In the genomic region with DNA sequence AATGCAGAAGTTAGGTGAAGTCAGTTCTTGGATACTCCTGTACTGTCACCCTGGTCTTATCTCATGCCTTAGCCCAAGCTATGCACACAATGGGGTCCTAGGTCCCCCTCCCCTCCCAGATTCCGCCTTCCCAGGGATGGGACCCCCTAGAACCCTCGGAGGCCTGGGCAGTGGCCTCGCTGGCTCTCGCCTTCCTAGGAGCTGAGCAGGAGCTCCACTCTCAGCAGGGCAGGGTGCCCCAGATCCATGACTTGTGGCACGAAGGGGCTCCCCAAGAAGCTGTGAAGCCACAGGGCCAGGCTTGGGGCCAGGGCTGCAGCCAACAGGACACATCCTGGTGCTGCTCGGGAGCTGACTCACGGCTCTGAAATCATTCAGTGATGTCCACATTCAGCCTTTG, we compare ENCODE assay signal across 8 cellular contexts. TPM values are rescaled to one million over a fixed set of nuclear protein-coding genes. Genes with fewer than 3 reads are reported as not detected.
A peak's percentile ranks its signal among the peaks of the same experiment; 100 is the strongest.
DNase-seq lines count a peak whose midpoint lies in the region; ATAC-seq, FAIRE-seq and TF ChIP-seq lines count a peak whose summit lies in the region.
"Not testable (repeated sequence)": the region's sequence is repeated elsewhere in the genome, so short reads cannot be mapped to it uniquely, and the experiment has no call there.

No MANE protein-coding gene starts in this region.

- not testable (repeated sequence) for TF ChIP-seq CTCF in CD14-positive monocyte (IDR thresholded peaks at IDR 0.05); IMR-90 (conservative IDR thresholded peaks at IDR 0.05; ENCODE audit: low read depth, low read length); K562 (IDR thresholded peaks at IDR 0.05 in 2 of 3, conservative IDR thresholded peaks at IDR 0.05 in 1 of 3; ENCODE audit: insufficient read depth in 2 of 3, low read depth in 1 of 3, low read length in 3 of 3); right lobe of liver (IDR thresholded peaks at IDR 0.05); suprapubic skin (IDR thresholded peaks at IDR 0.05)

- not testable (repeated sequence) for H3K27me3 ChIP-seq in IMR-90 (ENCODE audit: control insufficient read depth, insufficient read depth, low read length); right lobe of liver; suprapubic skin
- peaks cover 32 to 54% of the 10 kb centered on the region in 2 experiments; a peak in 4 of 5 replicates for H3K27me3 ChIP-seq in K562 (ENCODE audit: control insufficient read depth in 2 of 2, insufficient read depth in 2 of 2, low read length in 2 of 2)

- POLR2A ChIA-PET in IMR-90 (lab: Charles Lee; ENCODE audit: unreplicated experiment) = interaction anchor here (1.1 kb wide), 1 partner anchor 10 kb away, joined by 6 read pairs; the partner anchor contains the start of gene DGCR6L
- POLR2A ChIA-PET in K562 (lab: Yijun Ruan, JAX) = interaction anchor here (0.6 to 2.2 kb wide), 4 partner anchors 9 to 351 kb away, joined by 3 to 14 read pairs (median 5); partner anchors contain the start of gene DGCR6L

- DNase-seq in CD14-positive monocyte (ENCODE audit: low spot score) (peak; percentile 10), cardiac septum (ENCODE audit: low spot score) (peak; percentile 22), right lobe of liver (peak in 2 of 3 donors; percentile 22 to 27), sciatic nerve (ENCODE audit: low spot score) (peak; percentile 41), suprapubic skin (ENCODE audit: low spot score in 2 of 2) (peak; percentile 43 to 51)
- DNase-seq in IMR-90; K562 (ENCODE audit: extremely low read depth in 1 of 4, low spot score in 3 of 4): not testable (repeated sequence)
- peak; percentile 25 for DNase-seq in activated CD4-positive, CD25-positive, alpha-beta regulatory T cell treated with anti-CD3 and anti-CD28 coated beads, Interleukin-2, amount 50 U/mL, for 72 hours

- H2AK5ac ChIP-seq in IMR-90 (ENCODE audit: low read depth, low read length) = peak overlapping the region; percentile 39; the same call in 1 of the 2 replicates

- peak overlapping the region; percentile 93 for H4K5ac ChIP-seq in IMR-90 (ENCODE audit: low read depth, low read length)

- not testable (repeated sequence) for H3K4me1 ChIP-seq in IMR-90 (ENCODE audit: control insufficient read depth, insufficient read depth, low read length); suprapubic skin
- H3K4me1 ChIP-seq in K562 (replicated peaks in 1 of 2; ENCODE audit: control insufficient read depth in 2 of 2, insufficient read depth in 2 of 2, low read length in 2 of 2) (peaks cover 0 to 37% of the 10 kb centered on the region in 2 experiments; a peak in 2 of 5 replicates), right lobe of liver (peaks cover 0 to 16% (median 6%) of the 10 kb centered on the region in 4 donors)

- H3K4me1 Mint-ChIP-seq in CD14-positive monocyte = not testable (repeated sequence)

- not testable (repeated sequence) for H3K9me3 ChIP-seq in IMR-90 (ENCODE audit: control insufficient read depth, insufficient read depth, low read length); K562 (replicated peaks; ENCODE audit: control insufficient read depth, insufficient read depth, low read depth, low read length); right lobe of liver; suprapubic skin

- not testable (repeated sequence) for H3K79me2 ChIP-seq in K562 (ENCODE audit: control insufficient read depth, insufficient read depth, low read length)

- H3K27ac ChIP-seq in IMR-90 (ENCODE audit: insufficient read depth, low read length) = peak overlapping the region; percentile 96
- H3K27ac ChIP-seq in K562 (ENCODE audit: extremely low read depth, low read depth, low read length); right lobe of liver; suprapubic skin: not testable (repeated sequence)

- not testable (repeated sequence) for H3K4me3 ChIP-seq in IMR-90 (ENCODE audit: insufficient read depth, low read depth, low read length); K562; right lobe of liver; suprapubic skin

- not testable (repeated sequence) for H2AK9ac ChIP-seq in IMR-90 (replicated peaks; ENCODE audit: low read depth, low read length, poor library complexity)

- H3K9ac ChIP-seq in IMR-90 (ENCODE audit: low read depth, low read length); K562 (ENCODE audit: insufficient read depth in 1 of 2, low read depth in 2 of 2, low read length in 2 of 2): not testable (repeated sequence)

- H3K9me3 Mint-ChIP-seq in CD14-positive monocyte = not testable (repeated sequence)

- peak; percentile 87 for ATAC-seq in IMR-90 (ENCODE audit: low read depth)
- not testable (repeated sequence) for ATAC-seq in K562, right lobe of liver, sciatic nerve

- not testable (repeated sequence) for H2BK15ac ChIP-seq in IMR-90 (ENCODE audit: low read depth, low read length)

- H2BK120ac ChIP-seq in IMR-90 (ENCODE audit: low read depth, low read length) = peak overlapping the region; percentile 64; the same call in 1 of the 2 replicates

- H2AFZ ChIP-seq in IMR-90 (replicated peaks; ENCODE audit: low read length, poor library complexity); K562 (ENCODE audit: low read depth, low read length): not testable (repeated sequence)

- in situ Hi-C loops in IMR-90 (cut with MboI; ENCODE audit: low sequenced_read_pairs) = not testable (repeated sequence)
- in situ Hi-C loops in K562 (cut with MboI) = loop anchor here (5.0 to 25.0 kb wide), 2 partner anchors 1393 to 1898 kb away; no protein-coding TSS in a partner anchor

- not testable (repeated sequence) for H2BK20ac ChIP-seq in IMR-90 (ENCODE audit: low read depth, low read length)

- peak overlapping the region; percentile 61 for H3K4ac ChIP-seq in IMR-90 (ENCODE audit: low read depth, low read length)

- not testable (repeated sequence) for H3K36me3 ChIP-seq in IMR-90 (ENCODE audit: control insufficient read depth, insufficient read depth, low read length); K562 (ENCODE audit: control insufficient read depth, insufficient read depth, low read length); right lobe of liver; suprapubic skin

- H3K23ac ChIP-seq in IMR-90 (ENCODE audit: low read depth, low read length) = not testable (repeated sequence)

- no CpG with 5 or more reads among the region's 7 CpGs for WGBS in IMR-90 (ENCODE audit: extremely low coverage in 2 of 2, insufficient read length in 1 of 2), 2 experiments
- WGBS in K562 (ENCODE audit: insufficient coverage, low coverage, missing lambda C conversion rate) = 9% methylated on average over 5 of the region's 7 CpGs
- 86% methylated on average over 1 of the region's 7 CpGs for WGBS in right lobe of liver (ENCODE audit: insufficient coverage, low coverage, low lambda C conversion rate, missing lambda C conversion rate)
- 100% methylated on average over 4 of the region's 7 CpGs for WGBS in suprapubic skin

- not testable (repeated sequence) for H4K20me1 ChIP-seq in IMR-90 (ENCODE audit: insufficient read depth, low read length)
- H4K20me1 ChIP-seq in K562 (replicated peaks; ENCODE audit: control insufficient read depth, insufficient read depth, low read length) = peaks cover 12% of the 10 kb centered on the region; the same call in 1 of the 2 replicates

- intact Hi-C loops in CD14-positive monocyte (cut with micrococcal nuclease); IMR-90 (cut with micrococcal nuclease); K562 (cut with micrococcal nuclease); cardiac septum (cut with DNase I); right lobe of liver (cut with DNase I); sciatic nerve (cut with DNase I): not testable (repeated sequence)

- peak overlapping the region; percentile 91 for H2BK5ac ChIP-seq in IMR-90 (ENCODE audit: low read depth, low read length, poor library complexity, severe bottlenecking)

- not testable (repeated sequence) for H4K8ac ChIP-seq in IMR-90 (ENCODE audit: low read depth in 2 of 2, low read length in 2 of 2)

- not testable (repeated sequence) for H3K27ac Mint-ChIP-seq in CD14-positive monocyte

- not testable (repeated sequence) for TF ChIP-seq POLR2A in IMR-90 (IDR thresholded peaks at IDR 0.05; ENCODE audit: low read depth, low read length); K562 (conservative IDR thresholded peaks at IDR 0.05); right lobe of liver (IDR thresholded peaks at IDR 0.05); suprapubic skin (IDR thresholded peaks at IDR 0.05)

- FAIRE-seq in K562 (lab: Jason Lieb, UNC) = peak; percentile 64

- H3K27me3 Mint-ChIP-seq in CD14-positive monocyte (ENCODE audit: low read depth in 3 of 3) = not testable (repeated sequence)

- not testable (repeated sequence) for TF ChIP-seq EP300 in K562 (IDR thresholded peaks at IDR 0.05; ENCODE audit: low read length); suprapubic skin (IDR thresholded peaks at IDR 0.05)

- dilution Hi-C loops in IMR-90 (cut with HindIII; ENCODE audit: low sequenced_read_pairs, unreplicated experiment) = not testable (repeated sequence)

- peak overlapping the region; percentile 76 for H3K4me2 ChIP-seq in IMR-90 (ENCODE audit: low read depth, low read length)
- H3K4me2 ChIP-seq in K562 (ENCODE audit: insufficient read depth, low read length) = not testable (repeated sequence)

- H3K36me3 Mint-ChIP-seq in CD14-positive monocyte = not testable (repeated sequence)

- H3K18ac ChIP-seq in IMR-90 (ENCODE audit: low read depth, low read length) = peak overlapping the region; percentile 81; the same call in 1 of the 2 replicates

- BruUV-seq in IMR-90 (replicated peaks; lab: Mats Ljungman, UMichigan); K562 (replicated peaks; lab: Mats Ljungman, UMichigan): not testable (repeated sequence)

- CTCF ChIA-PET in IMR-90 (lab: Yijun Ruan, JAX); K562 (lab: Yijun Ruan, JAX; ENCODE audit: low intra/inter-chr PET ratio): not testable (repeated sequence)

- H3K4me3 Mint-ChIP-seq in CD14-positive monocyte = not testable (repeated sequence)

- peak overlapping the region; percentile 68; the same call in 1 of the 2 replicates for H4K91ac ChIP-seq in IMR-90 (ENCODE audit: insufficient read depth, low read depth, low read length)

- not testable (repeated sequence) for TF ChIP-seq RAD21 in IMR-90 (IDR thresholded peaks at IDR 0.05; ENCODE audit: low read length); K562 (CRISPR knock-in tag; conservative IDR thresholded peaks at IDR 0.05 in 1 of 2, IDR thresholded peaks at IDR 0.05 in 1 of 2)

- H3K14ac ChIP-seq in IMR-90 (replicated peaks; ENCODE audit: low read depth, low read length) = not testable (repeated sequence)

- not testable (repeated sequence) for H3K56ac ChIP-seq in IMR-90 (ENCODE audit: extremely low read depth, insufficient read depth, low read length)

- H3K79me1 ChIP-seq in IMR-90 (ENCODE audit: low read depth in 1 of 2, low read length in 2 of 2) = not testable (repeated sequence)

- not testable (repeated sequence) for H3K9me1 ChIP-seq in IMR-90 (ENCODE audit: insufficient read depth, low read length); K562 (ENCODE audit: control insufficient read depth, insufficient read depth, low read length)

RNA-seq across cellular contexts. Expression of gene DGCR6L, which starts 9.7 kb away (rescaled TPM):
- polyA plus RNA-seq in CD14-positive monocyte (10 to 100 TPM; 56.3 to 62.8 TPM), IMR-90 (2012; rRNA removed) (80.4 and 95.2 TPM in 2 replicates), K562 (2011; rRNA removed) (51.0 and 88.0 TPM in 2 replicates), K562 (2014; fragmentation: Illumina TruSeq; extraction: Trizol) (40.4 and 66.5 TPM in 2 replicates), K562 (2014; fragmentation: Nextera tagmentation; extraction: Ambion mirVana) (1 to 10 TPM; 3.6 to 8.1 TPM), K562 (2014; rRNA removed) (113 and 117 TPM in 2 replicates)
- total RNA-seq in IMR-90 (2012; rRNA removed) (65.4 and 68.6 TPM in 2 replicates), K562 (2014; rRNA removed) (151 and 163 TPM in 2 replicates), K562 (2014; rRNA removed; fragmentation: Illumina TruSeq; extraction: Trizol) (14.1 and 20.0 TPM in 2 replicates), K562 (2015; rRNA removed; fragmentation: Illumina TruSeq; extraction: Trizol) (78.1 and 78.6 TPM in 2 replicates), K562 (2021) (95.3 and 101 TPM in 2 replicates), cardiac septum (45.5 TPM), right lobe of liver (10 to 100 TPM; 32.6 to 79.9 (median 50.9) TPM), sciatic nerve (28.9 TPM), suprapubic skin (10 to 100 TPM; 45.9 to 75.2 (median 63.0) TPM)
- 119 and 128 TPM in 2 replicates for polyA plus RNA-seq in IMR-90 (2012; cell fraction: cytosol; rRNA removed)
- 30.9 and 64.5 TPM in 2 replicates for polyA plus RNA-seq in IMR-90 (2012; cell fraction: nucleus; rRNA removed; ENCODE audit: low replicate concordance)
- 5.8 and 25.8 TPM in 2 replicates for total RNA-seq in K562 (2011; cell fraction: chromatin; rRNA removed; ENCODE audit: low replicate concordance)
- 37.9 and 39.6 TPM in 2 replicates for total RNA-seq in K562 (2011; cell fraction: nucleolus; rRNA removed)
- total RNA-seq in K562 (2011; cell fraction: nucleoplasm; rRNA removed) = 19.9 and 28.5 TPM in 2 replicates
- polyA plus RNA-seq in K562 (2011; cell fraction: cytosol; rRNA removed) = 116 and 204 TPM in 2 replicates
- polyA plus RNA-seq in K562 (2011; cell fraction: nucleus; rRNA removed) = 72.9 and 95.1 TPM in 2 replicates
- 80.6 and 161 TPM in 2 replicates for polyA plus RNA-seq in K562 (2012)
- 14.8 and 17.4 TPM in 2 replicates for polyA minus RNA-seq in K562 (2011; rRNA and poly(A)+ RNA removed)
- 35.4 and 39.9 TPM in 2 replicates for polyA minus RNA-seq in K562 (2011; cell fraction: cytosol; rRNA and poly(A)+ RNA removed)
- 29.2 and 43.1 TPM in 2 replicates for polyA minus RNA-seq in K562 (2011; cell fraction: nucleus; rRNA and poly(A)+ RNA removed)

RNA-seq across cellular contexts. Expression of gene RTN4R, which starts 42.1 kb away (rescaled TPM):
- polyA plus RNA-seq in CD14-positive monocyte (not detected), IMR-90 (2012; rRNA removed) (0.94 and 1.2 TPM in 2 replicates), K562 (2011; rRNA removed) (1.3 and 4.4 TPM in 2 replicates), K562 (2014; fragmentation: Illumina TruSeq; extraction: Trizol) (0.46 TPM in 1 of 2 replicates, not detected in the other), K562 (2014; fragmentation: Nextera tagmentation; extraction: Ambion mirVana) (under 1 TPM in 1 of 2 experiments, not detected in 1; 0.04 TPM), K562 (2014; rRNA removed) (1.2 and 2.3 TPM in 2 replicates)
- total RNA-seq in IMR-90 (2012; rRNA removed) (0.18 and 0.28 TPM in 2 replicates), K562 (2014; rRNA removed) (1.5 and 2.3 TPM in 2 replicates), K562 (2014; rRNA removed; fragmentation: Illumina TruSeq; extraction: Trizol) (not detected in 2 replicates), K562 (2015; rRNA removed; fragmentation: Illumina TruSeq; extraction: Trizol) (0.41 and 0.43 TPM in 2 replicates), K562 (2021) (2.8 and 3.0 TPM in 2 replicates), cardiac septum (1.0 TPM), right lobe of liver (10 to 100 TPM in 2 of 6 experiments, 1 to 10 TPM in 4; 3.0 to 12.4 (median 8.5) TPM), sciatic nerve (4.4 TPM), suprapubic skin (10 to 100 TPM in 1 of 4 donors, 1 to 10 TPM in 3; 5.0 to 12.2 (median 9.2) TPM)
- polyA plus RNA-seq in IMR-90 (2012; cell fraction: cytosol; rRNA removed) = 0.74 and 1.8 TPM in 2 replicates
- polyA plus RNA-seq in IMR-90 (2012; cell fraction: nucleus; rRNA removed; ENCODE audit: low replicate concordance) = 0.83 and 1.5 TPM in 2 replicates
- total RNA-seq in K562 (2011; cell fraction: chromatin; rRNA removed; ENCODE audit: low replicate concordance) = 0.62 and 4.8 TPM in 2 replicates
- total RNA-seq in K562 (2011; cell fraction: nucleolus; rRNA removed) = 7.4 and 9.8 TPM in 2 replicates
- 3.2 and 3.7 TPM in 2 replicates for total RNA-seq in K562 (2011; cell fraction: nucleoplasm; rRNA removed)
- 5.9 and 9.9 TPM in 2 replicates for polyA plus RNA-seq in K562 (2011; cell fraction: cytosol; rRNA removed)
- polyA plus RNA-seq in K562 (2011; cell fraction: nucleus; rRNA removed) = 2.9 and 3.5 TPM in 2 replicates
- 2.9 and 4.6 TPM in 2 replicates for polyA plus RNA-seq in K562 (2012)
- 1.0 and 1.5 TPM in 2 replicates for polyA minus RNA-seq in K562 (2011; rRNA and poly(A)+ RNA removed)
- polyA minus RNA-seq in K562 (2011; cell fraction: cytosol; rRNA and poly(A)+ RNA removed) = 5.1 and 13.6 TPM in 2 replicates
- 0.40 and 1.3 TPM in 2 replicates for polyA minus RNA-seq in K562 (2011; cell fraction: nucleus; rRNA and poly(A)+ RNA removed)
